20 cellular contexts compared by ENCODE assay signal in genomic region chr14:54672688-54673087, GRCh38.
DNase-seq lines count a peak whose midpoint lies in the region; ATAC-seq and TF ChIP-seq lines count a peak whose summit lies in the region.
"Had no signal": no experiment of that assay in that cellular context is flagged by ENCODE, and none has a peak within 500 bp of the region (broad histone marks: within the 10 kb centered on the region; RNA-seq: fewer than 3 reads in every experiment).

No MANE protein-coding gene starts in this region.

- H3K27me3 Mint-ChIP-seq in activated CD4-positive, alpha-beta T cell treated with anti-CD3 and anti-CD28 coated beads for 36 hours: peaks cover 24% of the 10 kb centered on the region
- H3K27me3 Mint-ChIP-seq in activated T-helper 17 cell treated with anti-CD3 and anti-CD28 coated beads, Interleukin-2, amount 50 U/mL, for 72 hours: peaks cover 3% of the 10 kb centered on the region

- H3K4me3 ChIP-seq in muscle layer of duodenum (ENCODE audit: low read depth in 1 of 2, low read length in 2 of 2): no peak overlapping the region
- no peak overlapping the region for H3K4me3 ChIP-seq in tibial nerve
- H3K4me3 ChIP-seq: SK-N-MC had no signal

- no peak for TF ChIP-seq CTCF in tibial nerve (IDR thresholded peaks at IDR 0.05)

- H3K4me1 Mint-ChIP-seq in activated CD4-positive, alpha-beta T cell treated with anti-CD3 and anti-CD28 coated beads for 36 hours: peaks cover 29% of the 10 kb centered on the region
- peaks cover 23% of the 10 kb centered on the region for H3K4me1 Mint-ChIP-seq in activated T-helper 17 cell treated with anti-CD3 and anti-CD28 coated beads, Interleukin-2, amount 50 U/mL, for 72 hours

- DNase-seq in activated CD4-positive, alpha-beta T cell treated with anti-CD3 and anti-CD28 coated beads for 36 hours: no peak
- no peak for DNase-seq in activated CD4-positive, alpha-beta T cell treated with anti-CD3 and anti-CD28 coated beads, Interleukin-2, amount 50 U/mL, for 4 hours
- DNase-seq in tibial nerve (ENCODE audit: low spot score in 2 of 2) (no peak), NCI-H2196 (lab: John Stamatoyannopoulos, UW; ENCODE audit: unreplicated experiment) (no peak)
- DNase-seq: activated CD4-positive, alpha-beta T cell treated with anti-CD3 and anti-CD28 coated beads, Interleukin-2, amount 50 U/mL, for 1 hour; dermis blood vessel endothelial cell; DMS53; GOT3; hypothalamus; MM.1S; NCI-H187 treated with DMSO at 0.1 percent for 48 hours; NCI-H510A treated with DMSO at 0.1 percent for 48 hours; posterior cingulate gyrus had no signal

- CTCF ChIA-PET in activated CD4-positive, alpha-beta T cell treated with anti-CD3 and anti-CD28 coated beads for 36 hours (lab: Charles Lee): interaction anchor here (0.9 to 1.3 kb wide), 3 partner anchors 45 to 142 kb away, joined by 3 read pairs; no protein-coding TSS in a partner anchor

- no peak overlapping the region for H3K27ac Mint-ChIP-seq in activated CD4-positive, alpha-beta T cell treated with anti-CD3 and anti-CD28 coated beads for 36 hours
- H3K27ac Mint-ChIP-seq in activated T-helper 17 cell treated with anti-CD3 and anti-CD28 coated beads, Interleukin-2, amount 50 U/mL, for 72 hours: no peak overlapping the region
- H3K27ac Mint-ChIP-seq: CD14-positive monocyte had no signal

- WGBS in tibial nerve, 2 donors: 55 to 63% methylated on average over 5 of the region's 5 CpGs

- H3K9me3 ChIP-seq in muscle layer of duodenum (ENCODE audit: control insufficient read depth in 1 of 2, low read length in 2 of 2): no peaks in the 10 kb centered on the region
- no peaks in the 10 kb centered on the region for H3K9me3 ChIP-seq in tibial nerve

- H3K4me1 ChIP-seq in muscle layer of duodenum (ENCODE audit: control insufficient read depth in 1 of 2, insufficient read depth in 2 of 2, low read length in 2 of 2) (peaks cover 0 to 19% of the 10 kb centered on the region in 2 donors), tibial nerve (peaks cover 0 to 77% (median 26%) of the 10 kb centered on the region in 4 donors)

- H3K36me3 Mint-ChIP-seq in activated CD4-positive, alpha-beta T cell treated with anti-CD3 and anti-CD28 coated beads for 36 hours (ENCODE audit: low read depth): no peaks in the 10 kb centered on the region
- no peaks in the 10 kb centered on the region for H3K36me3 Mint-ChIP-seq in activated T-helper 17 cell treated with anti-CD3 and anti-CD28 coated beads, Interleukin-2, amount 50 U/mL, for 72 hours (ENCODE audit: low read depth)
- H3K36me3 Mint-ChIP-seq: CD14-positive monocyte had no signal

- TF ChIP-seq EP300 in tibial nerve (IDR thresholded peaks at IDR 0.05): no peak

- no peak overlapping the region for H3K4me3 Mint-ChIP-seq in activated CD4-positive, alpha-beta T cell treated with anti-CD3 and anti-CD28 coated beads for 36 hours
- H3K4me3 Mint-ChIP-seq in activated T-helper 17 cell treated with anti-CD3 and anti-CD28 coated beads, Interleukin-2, amount 50 U/mL, for 72 hours: peak overlapping the region; percentile 7
- H3K4me3 Mint-ChIP-seq: CD14-positive monocyte had no signal

- peak; percentile 61 for ATAC-seq in activated CD4-positive, alpha-beta T cell treated with anti-CD3 and anti-CD28 coated beads for 36 hours
- peak; percentile 58 for ATAC-seq in activated T-helper 17 cell treated with anti-CD3 and anti-CD28 coated beads, Interleukin-2, amount 50 U/mL, for 72 hours (replicated peaks)
- ATAC-seq in GM21723 (IDR thresholded peaks at IDR 0.05; ENCODE audit: unreplicated experiment) (no peak), GM18907 (IDR thresholded peaks at IDR 0.05; ENCODE audit: unreplicated experiment) (no peak)
- ATAC-seq: left colon had no signal

- intact Hi-C loops in activated CD4-positive, alpha-beta T cell treated with anti-CD3 and anti-CD28 coated beads for 36 hours (cut with DNase I, micrococcal nuclease): loop anchor here (2.0 to 5.0 kb wide), 3 partner anchors 26 to 100 kb away; no protein-coding TSS in a partner anchor

- H3K36me3 ChIP-seq in muscle layer of duodenum (ENCODE audit: control insufficient read depth in 1 of 2, insufficient read depth in 2 of 2, low read length in 2 of 2) (no peaks in the 10 kb centered on the region), tibial nerve (no peaks in the 10 kb centered on the region)

- H3K9me3 Mint-ChIP-seq in activated CD4-positive, alpha-beta T cell treated with anti-CD3 and anti-CD28 coated beads for 36 hours (ENCODE audit: low read depth): no peaks in the 10 kb centered on the region
- H3K9me3 Mint-ChIP-seq in activated T-helper 17 cell treated with anti-CD3 and anti-CD28 coated beads, Interleukin-2, amount 50 U/mL, for 72 hours: no peaks in the 10 kb centered on the region
- H3K9me3 Mint-ChIP-seq: CD14-positive monocyte had no signal

- H3K27me3 ChIP-seq in muscle layer of duodenum (ENCODE audit: low read depth, low read length) (no peaks in the 10 kb centered on the region), tibial nerve (no peaks in the 10 kb centered on the region)

- TF ChIP-seq POLR2A in tibial nerve (IDR thresholded peaks at IDR 0.05): no peak

- POLR2A ChIA-PET in activated CD4-positive, alpha-beta T cell treated with anti-CD3 and anti-CD28 coated beads for 36 hours (lab: Charles Lee): no interaction called here

- H3K27ac ChIP-seq in muscle layer of duodenum (ENCODE audit: low read length) (peak overlapping the region; percentile 74), tibial nerve (peak overlapping the region; percentile 18 to 84 (median 75))
- H3K27ac ChIP-seq: SK-N-MC had no signal

Comparison
In these comparisons a context has a peak if more than half of its experiments do, and no peak if none do; other contexts are left out.
1. ATAC-seq: peak in activated CD4-positive, alpha-beta T cell treated with anti-CD3 and anti-CD28 coated beads for 36 hours (single experiment) and activated T-helper 17 cell treated with anti-CD3 and anti-CD28 coated beads, Interleukin-2, amount 50 U/mL, for 72 hours (single experiment); none in GM21723 (single experiment) and GM18907 (single experiment).